ENCODE assay signal across 9 cellular contexts in the genomic region with DNA sequence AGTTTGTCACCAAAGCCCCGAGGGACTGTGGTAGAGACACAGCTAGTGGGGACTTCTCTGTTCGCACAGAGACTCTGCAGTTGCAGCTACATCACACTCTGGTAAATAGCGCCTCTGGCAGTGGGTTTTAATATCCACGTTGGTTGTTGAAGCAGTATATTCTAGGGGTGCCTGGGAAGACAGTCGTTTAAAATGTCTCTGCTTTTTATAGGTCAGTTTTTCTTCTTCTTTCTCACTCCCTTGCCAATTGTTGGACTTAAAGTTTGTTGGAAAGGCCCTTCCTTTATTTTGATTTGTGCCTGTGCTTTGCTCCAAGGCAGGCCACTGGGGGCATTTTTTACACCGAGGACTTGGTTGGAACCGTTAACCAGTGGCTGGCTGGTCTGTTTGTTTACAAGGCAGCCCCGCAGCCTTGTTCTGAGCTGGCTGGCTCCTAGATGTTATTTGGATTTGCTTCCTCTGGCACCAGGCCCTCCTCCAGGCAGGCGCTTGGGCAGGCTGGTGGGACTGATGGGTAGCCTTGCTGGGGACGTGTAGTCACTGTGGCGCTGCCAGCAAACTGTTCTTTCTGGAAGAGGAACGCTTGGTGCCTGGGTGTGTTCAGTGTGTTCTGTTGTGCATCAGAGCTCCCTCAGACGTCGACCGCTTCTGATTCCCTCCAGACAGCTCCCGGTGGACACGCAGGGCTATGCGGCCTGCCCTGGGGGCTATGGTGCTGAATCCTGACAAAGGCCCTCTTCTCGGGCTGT.
DNase-seq lines count a peak whose midpoint lies in the region; ATAC-seq and TF ChIP-seq lines count a peak whose summit lies in the region.
"Had no signal": no experiment of that assay in that cellular context is flagged by ENCODE, and none has a peak within 500 bp of the region (broad histone marks: within the 10 kb centered on the region; RNA-seq: fewer than 3 reads in every experiment).

No MANE protein-coding gene starts in this region.

- peak overlapping the region; percentile 93 for H3K27ac Mint-ChIP-seq in stimulated activated naive CD8-positive, alpha-beta T cell treated with anti-CD3 and anti-CD28 coated beads, Interleukin-15, Interleukin-2, amounts not matched to agents 100 ng/mL and 50 ng/mL, for 24 hours
- peak overlapping the region; percentile 86 for H3K27ac Mint-ChIP-seq in activated naive CD8-positive, alpha-beta T cell treated with anti-CD3 and anti-CD28 coated beads for 36 hours

- ATAC-seq in stimulated activated naive CD8-positive, alpha-beta T cell treated with anti-CD3 and anti-CD28 coated beads, Interleukin-15, Interleukin-2, amounts not matched to agents 100 U/mL and 50 U/mL, for 24 hours = no peak
- no peak for ATAC-seq in foreskin keratinocyte

- H3K27me3 Mint-ChIP-seq in stimulated activated naive CD8-positive, alpha-beta T cell treated with anti-CD3 and anti-CD28 coated beads, Interleukin-15, Interleukin-2, amounts not matched to agents 100 ng/mL and 50 ng/mL, for 24 hours = no peaks in the 10 kb centered on the region
- H3K27me3 Mint-ChIP-seq in activated naive CD8-positive, alpha-beta T cell treated with anti-CD3 and anti-CD28 coated beads for 36 hours = no peaks in the 10 kb centered on the region

- H3K4me3 Mint-ChIP-seq in stimulated activated naive CD8-positive, alpha-beta T cell treated with anti-CD3 and anti-CD28 coated beads, Interleukin-15, Interleukin-2, amounts not matched to agents 100 ng/mL and 50 ng/mL, for 24 hours = no peak overlapping the region
- no peak overlapping the region for H3K4me3 Mint-ChIP-seq in activated naive CD8-positive, alpha-beta T cell treated with anti-CD3 and anti-CD28 coated beads for 36 hours

- H3K27me3 ChIP-seq in layer of hippocampus (ENCODE audit: control insufficient read depth, insufficient read depth, low read length) (no peaks in the 10 kb centered on the region), foreskin keratinocyte (no peaks in the 10 kb centered on the region)
- H3K27me3 ChIP-seq: suprapubic skin had no signal

- H3K9me3 Mint-ChIP-seq in stimulated activated naive CD8-positive, alpha-beta T cell treated with anti-CD3 and anti-CD28 coated beads, Interleukin-15, Interleukin-2, amounts not matched to agents 100 ng/mL and 50 ng/mL, for 24 hours = peaks cover 3% of the 10 kb centered on the region
- no peaks in the 10 kb centered on the region for H3K9me3 Mint-ChIP-seq in activated naive CD8-positive, alpha-beta T cell treated with anti-CD3 and anti-CD28 coated beads for 36 hours

- no peaks in the 10 kb centered on the region for H3K4me1 ChIP-seq in foreskin keratinocyte

- no peak for DNase-seq in stimulated activated naive CD8-positive, alpha-beta T cell treated with anti-CD3 and anti-CD28 coated beads, Interleukin-15, Interleukin-2, amounts not matched to agents 100 U/mL and 50 U/mL, for 24 hours
- no peak for DNase-seq in activated naive CD8-positive, alpha-beta T cell treated with anti-CD3 and anti-CD28 coated beads for 36 hours
- DNase-seq in activated gamma-delta T cell (lab: John Stamatoyannopoulos, UW) (no peak), NCI-H526 (lab: John Stamatoyannopoulos, UW) (no peak), foreskin keratinocyte (no peak)
- DNase-seq in activated CD8-positive, alpha-beta memory T cell treated with anti-CD3 and anti-CD28 coated beads, Interleukin-2, amount 50 U/mL, for 48 hours = no peak

- peak overlapping the region; percentile 73 for H3K27ac ChIP-seq in layer of hippocampus (ENCODE audit: low read depth, low read length)
- H3K27ac ChIP-seq in foreskin keratinocyte = no peak overlapping the region
- H3K27ac ChIP-seq: suprapubic skin had no signal

- peaks cover 54% of the 10 kb centered on the region for H3K36me3 Mint-ChIP-seq in stimulated activated naive CD8-positive, alpha-beta T cell treated with anti-CD3 and anti-CD28 coated beads, Interleukin-15, Interleukin-2, amounts not matched to agents 100 ng/mL and 50 ng/mL, for 24 hours (ENCODE audit: low read depth)
- peaks cover 45% of the 10 kb centered on the region for H3K36me3 Mint-ChIP-seq in activated naive CD8-positive, alpha-beta T cell treated with anti-CD3 and anti-CD28 coated beads for 36 hours

- H3K4me1 Mint-ChIP-seq in stimulated activated naive CD8-positive, alpha-beta T cell treated with anti-CD3 and anti-CD28 coated beads, Interleukin-15, Interleukin-2, amounts not matched to agents 100 ng/mL and 50 ng/mL, for 24 hours (ENCODE audit: low read depth) = peaks cover 75% of the 10 kb centered on the region
- H3K4me1 Mint-ChIP-seq in activated naive CD8-positive, alpha-beta T cell treated with anti-CD3 and anti-CD28 coated beads for 36 hours = peaks cover 67% of the 10 kb centered on the region

- no peak for TF ChIP-seq CTCF in foreskin keratinocyte (conservative IDR thresholded peaks at IDR 0.05)
